Comparison of ENCODE assay signal across 2 cellular contexts in the genomic region with DNA sequence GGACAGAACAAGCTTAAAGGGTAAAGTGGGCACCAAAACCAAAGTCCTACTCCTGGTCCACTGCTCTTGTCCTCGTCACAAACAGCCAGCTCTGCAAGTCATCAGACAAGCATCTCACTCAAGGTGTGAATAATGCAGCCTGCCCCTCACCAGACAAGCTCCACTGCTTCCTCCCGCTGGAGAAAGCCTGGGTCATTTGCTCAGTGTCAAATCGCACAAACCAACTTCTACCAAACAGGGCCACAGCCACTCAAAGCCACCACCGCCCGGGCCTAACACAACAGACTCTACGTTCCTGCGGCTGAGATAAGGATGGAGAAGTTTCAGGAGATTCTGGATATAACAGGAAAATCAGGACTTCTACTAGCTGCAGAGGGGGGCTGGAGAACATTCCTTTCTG.
TF ChIP-seq lines count a peak whose summit lies in the region.

No MANE protein-coding gene starts in this region.

TF ChIP-seq in GM23338, 12 proteins besides CTCF, POLR2A, EP300 and RAD21:
- TF ChIP-seq STAT1 (IDR thresholded peaks at IDR 0.05; ENCODE audit: unreplicated experiment) (no peak), ZNF114 (CRISPR knock-in tag; IDR thresholded peaks at IDR 0.05) (no peak), JUNB (IDR thresholded peaks at IDR 0.05; ENCODE audit: unreplicated experiment) (no peak), EZH2 (IDR thresholded peaks at IDR 0.05; ENCODE audit: low read depth, unreplicated experiment) (no peak)
- TF ChIP-seq, protein P1, sequence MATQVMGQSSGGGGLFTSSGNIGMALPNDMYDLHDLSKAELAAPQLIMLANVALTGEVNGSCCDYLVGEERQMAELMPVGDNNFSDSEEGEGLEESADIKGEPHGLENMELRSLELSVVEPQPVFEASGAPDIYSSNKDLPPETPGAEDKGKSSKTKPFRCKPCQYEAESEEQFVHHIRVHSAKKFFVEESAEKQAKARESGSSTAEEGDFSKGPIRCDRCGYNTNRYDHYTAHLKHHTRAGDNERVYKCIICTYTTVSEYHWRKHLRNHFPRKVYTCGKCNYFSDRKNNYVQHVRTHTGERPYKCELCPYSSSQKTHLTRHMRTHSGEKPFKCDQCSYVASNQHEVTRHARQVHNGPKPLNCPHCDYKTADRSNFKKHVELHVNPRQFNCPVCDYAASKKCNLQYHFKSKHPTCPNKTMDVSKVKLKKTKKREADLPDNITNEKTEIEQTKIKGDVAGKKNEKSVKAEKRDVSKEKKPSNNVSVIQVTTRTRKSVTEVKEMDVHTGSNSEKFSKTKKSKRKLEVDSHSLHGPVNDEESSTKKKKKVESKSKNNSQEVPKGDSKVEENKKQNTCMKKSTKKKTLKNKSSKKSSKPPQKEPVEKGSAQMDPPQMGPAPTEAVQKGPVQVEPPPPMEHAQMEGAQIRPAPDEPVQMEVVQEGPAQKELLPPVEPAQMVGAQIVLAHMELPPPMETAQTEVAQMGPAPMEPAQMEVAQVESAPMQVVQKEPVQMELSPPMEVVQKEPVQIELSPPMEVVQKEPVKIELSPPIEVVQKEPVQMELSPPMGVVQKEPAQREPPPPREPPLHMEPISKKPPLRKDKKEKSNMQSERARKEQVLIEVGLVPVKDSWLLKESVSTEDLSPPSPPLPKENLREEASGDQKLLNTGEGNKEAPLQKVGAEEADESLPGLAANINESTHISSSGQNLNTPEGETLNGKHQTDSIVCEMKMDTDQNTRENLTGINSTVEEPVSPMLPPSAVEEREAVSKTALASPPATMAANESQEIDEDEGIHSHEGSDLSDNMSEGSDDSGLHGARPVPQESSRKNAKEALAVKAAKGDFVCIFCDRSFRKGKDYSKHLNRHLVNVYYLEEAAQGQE (IDR thresholded peaks at IDR 0.05; ENCODE audit: unreplicated experiment): no peak
- TF ChIP-seq, protein P2, sequence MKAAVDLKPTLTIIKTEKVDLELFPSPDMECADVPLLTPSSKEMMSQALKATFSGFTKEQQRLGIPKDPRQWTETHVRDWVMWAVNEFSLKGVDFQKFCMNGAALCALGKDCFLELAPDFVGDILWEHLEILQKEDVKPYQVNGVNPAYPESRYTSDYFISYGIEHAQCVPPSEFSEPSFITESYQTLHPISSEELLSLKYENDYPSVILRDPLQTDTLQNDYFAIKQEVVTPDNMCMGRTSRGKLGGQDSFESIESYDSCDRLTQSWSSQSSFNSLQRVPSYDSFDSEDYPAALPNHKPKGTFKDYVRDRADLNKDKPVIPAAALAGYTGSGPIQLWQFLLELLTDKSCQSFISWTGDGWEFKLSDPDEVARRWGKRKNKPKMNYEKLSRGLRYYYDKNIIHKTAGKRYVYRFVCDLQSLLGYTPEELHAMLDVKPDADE (IDR thresholded peaks at IDR 0.05): no peak

TF ChIP-seq in K562, 482 proteins besides CTCF, POLR2A, EP300 and RAD21:
- TF ChIP-seq PCBP2 (IDR thresholded peaks at IDR 0.05; ENCODE audit: low read depth, low read length, poor library complexity, severe bottlenecking): no peak
- TF ChIP-seq LEF1 (IDR thresholded peaks at IDR 0.05): no peak
- no peak for TF ChIP-seq ARNT (IDR thresholded peaks at IDR 0.05)
- TF ChIP-seq NELFE (IDR thresholded peaks at IDR 0.05; ENCODE audit: insufficient read depth, insufficient read length): no peak
- no peak for TF ChIP-seq L3MBTL2 (IDR thresholded peaks at IDR 0.05)
- TF ChIP-seq NR3C1 (CRISPR knock-in tag; IDR thresholded peaks at IDR 0.05): no peak
- no peak for TF ChIP-seq HIVEP1 (CRISPR knock-in tag; IDR thresholded peaks at IDR 0.05)
